In the genomic region with DNA sequence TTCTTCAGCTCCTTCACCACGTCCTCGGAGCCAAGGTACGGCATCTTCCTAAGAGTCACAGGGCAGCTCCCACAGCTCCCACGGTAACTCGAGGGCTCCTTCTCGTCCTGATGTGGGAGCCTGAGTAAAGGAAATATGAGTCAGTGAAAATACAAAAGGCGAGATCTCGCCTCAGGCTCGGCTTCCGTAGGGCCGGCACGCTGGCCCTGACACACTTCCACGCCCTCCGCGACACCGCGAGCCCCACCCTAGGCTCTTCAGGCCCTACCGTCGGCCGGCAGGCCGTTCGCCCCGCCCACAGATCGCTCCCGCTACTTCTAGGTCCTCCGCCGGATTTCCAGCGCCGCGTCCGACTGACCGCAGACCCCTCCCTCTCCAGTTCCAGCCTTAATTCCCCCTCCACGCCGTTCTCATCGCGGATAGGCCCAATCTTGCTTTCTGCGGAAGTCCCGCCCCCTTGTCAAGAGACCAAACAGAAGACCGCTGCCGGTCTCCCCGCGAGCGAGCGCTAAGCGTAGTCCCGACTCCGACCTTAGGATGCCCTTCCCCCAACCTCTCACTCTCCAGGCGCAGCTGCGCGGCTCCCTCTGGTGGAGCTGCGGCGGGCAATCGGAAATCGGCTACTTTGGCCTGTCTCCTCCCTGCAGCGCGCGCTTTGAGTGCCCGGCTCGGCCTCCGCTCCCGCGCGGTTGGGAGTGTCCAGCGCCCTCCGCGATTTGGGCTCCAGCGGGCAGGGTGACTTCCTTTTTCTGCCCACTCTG, we compare ENCODE assay signal across 8 cellular contexts. TPM values are rescaled to one million over a fixed set of nuclear protein-coding genes. Genes with fewer than 3 reads are reported as not detected.
A peak's percentile ranks its signal among the peaks of the same experiment; 100 is the strongest.
DNase-seq lines count a peak whose midpoint lies in the region; ATAC-seq, FAIRE-seq and TF ChIP-seq lines count a peak whose summit lies in the region.

A gene (minus strand): TSS at position 126 of the 761 bp plus-strand sequence. CDS start 82 bp downstream, at position 44.
A gene (plus strand): TSS at position 653 of the 761 bp plus-strand sequence. CDS start 261 bp downstream, outside the sequence.

- H3K27ac ChIP-seq in CD4-positive, CD25-positive, alpha-beta regulatory T cell (ENCODE audit: insufficient read depth, low read length, poor library complexity, severe bottlenecking): peak within 1 kb of the TSS; percentile 97
- H3K27ac ChIP-seq in HepG2 (ENCODE audit: extremely low read length, insufficient read depth, low read length): peak within 1 kb of the TSS; percentile 78

- H3K9me3 Mint-ChIP-seq in CD4-positive, CD25-positive, alpha-beta regulatory T cell: no peaks in the 10 kb centered on the region
- no peaks in the 10 kb centered on the region for H3K9me3 Mint-ChIP-seq in dendritic cell treated with granulocyte-macrophage colony-stimulating factor and Interleukin-4, amounts not matched to agents 40 ng/mL and 50 ng/mL, for 4 days

- H3K4me3 ChIP-seq in CD4-positive, CD25-positive, alpha-beta regulatory T cell (ENCODE audit: low read depth, low read length): peak within 1 kb of the TSS; percentile 97
- peak within 1 kb of the TSS; percentile 81 to 90 (median 88) for H3K4me3 ChIP-seq in HepG2 (replicated peaks in 1 of 3; ENCODE audit: insufficient read depth in 1 of 3, low read depth in 2 of 3, low read length in 3 of 3)

- peak; percentile 94 for TF ChIP-seq CTCF in HepG2 (CRISPR knock-in tag; IDR thresholded peaks at IDR 0.05)

- no peaks in the 10 kb centered on the region for H4K20me1 ChIP-seq in HepG2 (ENCODE audit: insufficient read depth, low read length)

- peak; percentile 93 to 95 for ATAC-seq in CD4-positive, CD25-positive, alpha-beta regulatory T cell (ENCODE audit: low read depth in 2 of 2)
- peak; percentile 90 for ATAC-seq in GM19395 (IDR thresholded peaks at IDR 0.05; ENCODE audit: unreplicated experiment)
- peak; percentile 86 for ATAC-seq in HG03565 (IDR thresholded peaks at IDR 0.05; ENCODE audit: unreplicated experiment)
- peak; percentile 95 for ATAC-seq in HepG2

- peak; percentile 90 for TF ChIP-seq RAD21 in HepG2 (CRISPR knock-in tag; IDR thresholded peaks at IDR 0.05)

- peak; percentile 92 for FAIRE-seq in HepG2 (lab: Jason Lieb, UNC)

- peaks cover 12 to 74% (median 49%) of the 10 kb centered on the region in 4 donors for H3K4me1 Mint-ChIP-seq in CD4-positive, CD25-positive, alpha-beta regulatory T cell
- peaks cover 60% of the 10 kb centered on the region for H3K4me1 Mint-ChIP-seq in dendritic cell treated with granulocyte-macrophage colony-stimulating factor and Interleukin-4, amounts not matched to agents 40 ng/mL and 50 ng/mL, for 4 days (ENCODE audit: low read depth)

- no peaks in the 10 kb centered on the region for H3K27me3 ChIP-seq in CD4-positive, CD25-positive, alpha-beta regulatory T cell (ENCODE audit: control insufficient read depth, insufficient read depth, low read length)
- no peaks in the 10 kb centered on the region; a peak in 1 of 5 replicates for H3K27me3 ChIP-seq in HepG2 (ENCODE audit: control insufficient read depth in 1 of 2, insufficient read depth in 2 of 2, low read length in 2 of 2)

- peak; percentile 5 to 39; a peak in 2 of 4 replicates for TF ChIP-seq EP300 in HepG2 (IDR thresholded peaks at IDR 0.05; ENCODE audit: low read depth in 2 of 2, low read length in 2 of 2)
- no peak for TF ChIP-seq EP300 in HepG2 (CRISPR knock-in tag; IDR thresholded peaks at IDR 0.05; ENCODE audit: borderline replicate concordance)

- intact Hi-C loops in dendritic cell treated with granulocyte-macrophage colony-stimulating factor and Interleukin-4, amounts not matched to agents 40 ng/mL and 50 ng/mL, for 4 days (cut with micrococcal nuclease): loop anchor here (1.0 to 5.0 kb wide), 5 partner anchors 24 to 146 kb away; a partner anchor contains a TSS
- intact Hi-C loops in HepG2 (cut with micrococcal nuclease; ENCODE audit: unreplicated experiment): loop anchor here (1.0 kb wide), 3 partner anchors 24 to 93 kb away; a partner anchor contains a TSS

- peak within 1 kb of the TSS; percentile 96 for H3K4me2 ChIP-seq in HepG2 (ENCODE audit: low read depth, low read length)

- peaks cover 32% of the 10 kb centered on the region for H3K36me3 ChIP-seq in CD4-positive, CD25-positive, alpha-beta regulatory T cell (ENCODE audit: control insufficient read depth, insufficient read depth, low read length)
- peaks cover 1 to 21% of the 10 kb centered on the region in 2 experiments for H3K36me3 ChIP-seq in HepG2 (replicated peaks in 1 of 2; ENCODE audit: control insufficient read depth in 1 of 2, insufficient read depth in 2 of 2, low read length in 2 of 2)

- no TSS peak for BruUV-seq in HepG2 (replicated peaks; lab: Mats Ljungman, UMichigan)

- H3K4me1 ChIP-seq in CD4-positive, CD25-positive, alpha-beta regulatory T cell (ENCODE audit: control insufficient read depth, insufficient read depth, low read length, poor library complexity, severe bottlenecking): peaks cover 36% of the 10 kb centered on the region
- H3K4me1 ChIP-seq in HepG2 (ENCODE audit: insufficient read depth, low read length): peaks cover 24% of the 10 kb centered on the region; the same call in 1 of the 2 replicates

- POLR2A ChIA-PET in HepG2 (lab: Yijun Ruan, JAX): interaction anchor here (0.6 to 3.5 kb wide), 5 partner anchors 25 to 145 kb away, joined by 3 to 102 read pairs (median 4); a partner anchor contains a TSS

- H3K9me3 ChIP-seq in CD4-positive, CD25-positive, alpha-beta regulatory T cell (ENCODE audit: control insufficient read depth in 2 of 2, low read length in 2 of 2): no peaks in the 10 kb centered on the region
- no peaks in the 10 kb centered on the region for H3K9me3 ChIP-seq in HepG2 (ENCODE audit: low read length)

- H2AFZ ChIP-seq in HepG2 (ENCODE audit: low read length): peak within 1 kb of the TSS; percentile 64

- peak within 1 kb of the TSS; percentile 99 to 100 (median 100) for H3K27ac Mint-ChIP-seq in CD4-positive, CD25-positive, alpha-beta regulatory T cell
- H3K27ac Mint-ChIP-seq in dendritic cell treated with granulocyte-macrophage colony-stimulating factor and Interleukin-4, amounts not matched to agents 40 ng/mL and 50 ng/mL, for 4 days: peak within 1 kb of the TSS; percentile 90

- peak within 1 kb of the TSS; percentile 94 to 100 (median 98) for H3K4me3 Mint-ChIP-seq in CD4-positive, CD25-positive, alpha-beta regulatory T cell
- H3K4me3 Mint-ChIP-seq in dendritic cell treated with granulocyte-macrophage colony-stimulating factor and Interleukin-4, amounts not matched to agents 40 ng/mL and 50 ng/mL, for 4 days: peak within 1 kb of the TSS; percentile 97

- WGBS in HepG2 (ENCODE audit: low lambda C conversion rate): 2% methylated on average over 63 of the region's 67 CpGs

- H3K9ac ChIP-seq in HepG2 (ENCODE audit: insufficient read depth, low read depth, low read length): peak within 1 kb of the TSS; percentile 89

- TF ChIP-seq POLR2A in HepG2 (IDR thresholded peaks at IDR 0.05; ENCODE audit: insufficient read depth in 1 of 2, low read depth in 2 of 2, low read length in 2 of 2): peak; percentile 76 to 77

- CTCF ChIA-PET in HepG2 (lab: Yijun Ruan, JAX; ENCODE audit: low intra/inter-chr PET ratio, low total read pairs): interaction anchor here (0.9 to 2.0 kb wide), 2 partner anchors 24 to 69 kb away, joined by 3 to 6 read pairs; a partner anchor contains a TSS

- H3K79me2 ChIP-seq in HepG2 (ENCODE audit: insufficient read depth, low read length): peaks cover 16% of the 10 kb centered on the region

- in situ Hi-C loops in HepG2 (cut with HindIII; ENCODE audit: extremely low pct_ligation_motif_present, low pct_unique_long_range_greater_than_20kb): no loop called here

- peaks cover 40% of the 10 kb centered on the region for H3K36me3 Mint-ChIP-seq in CD4-positive, CD25-positive, alpha-beta regulatory T cell
- peaks cover 60% of the 10 kb centered on the region for H3K36me3 Mint-ChIP-seq in dendritic cell treated with granulocyte-macrophage colony-stimulating factor and Interleukin-4, amounts not matched to agents 40 ng/mL and 50 ng/mL, for 4 days (ENCODE audit: low read depth)

- no peaks in the 10 kb centered on the region for H3K27me3 Mint-ChIP-seq in CD4-positive, CD25-positive, alpha-beta regulatory T cell
- H3K27me3 Mint-ChIP-seq in dendritic cell treated with granulocyte-macrophage colony-stimulating factor and Interleukin-4, amounts not matched to agents 40 ng/mL and 50 ng/mL, for 4 days: no peaks in the 10 kb centered on the region

- peak; percentile 97 to 100 (median 97) for DNase-seq in CD4-positive, CD25-positive, alpha-beta regulatory T cell
- DNase-seq in NCI-H748 treated with DMSO at 0.1 percent for 48 hours (lab: John Stamatoyannopoulos, UW) (peak; percentile 97), HepG2 (ENCODE audit: low spot score) (peak; percentile 99)
- peak; percentile 85 to 97 for DNase-seq in activated CD4-positive, alpha-beta T cell treated with anti-CD3 and anti-CD28 coated beads, Interleukin-2, amount 50 U/mL, for 24 hours (ENCODE audit: low read depth in 1 of 2, low spot score in 1 of 2)
- peak; percentile 94 for DNase-seq in stimulated activated CD4-positive, alpha-beta T cell treated with anti-CD3 and anti-CD28 coated beads, Interleukin-4, amount 100 ng/mL, for 1 hour

RNA-seq across cellular contexts. Expression of the first gene that starts in this region (rescaled TPM):
- 53.6 TPM for total RNA-seq in CD4-positive, CD25-positive, alpha-beta regulatory T cell
- 10 to 100 TPM; 12.9 to 16.1 (median 14.5) TPM for polyA plus RNA-seq in CD4-positive, CD25-positive, alpha-beta regulatory T cell
- total RNA-seq in HepG2 (2016; rRNA removed; fragmentation: Illumina TruSeq; extraction: Trizol): 9.7 and 12.0 TPM in 2 replicates
- 2.7 and 3.8 TPM in 2 replicates for total RNA-seq in HepG2 (2016; cell fraction: cytosol; rRNA removed; fragmentation: Illumina TruSeq; extraction: Trizol; ENCODE audit: low read depth)
- 11.0 TPM in 2 replicates for total RNA-seq in HepG2 (2016; cell fraction: insoluble cytoplasmic fraction; rRNA removed; fragmentation: Illumina TruSeq; extraction: Trizol)
- 3.2 and 4.5 TPM in 2 replicates for total RNA-seq in HepG2 (2016; cell fraction: membrane; rRNA removed; fragmentation: Illumina TruSeq; extraction: Trizol)
- 9.5 and 10.7 TPM in 2 replicates for total RNA-seq in HepG2 (2016; cell fraction: nucleus; rRNA removed; fragmentation: Illumina TruSeq; extraction: Trizol)
- 7.7 and 8.5 TPM in 2 replicates for polyA plus RNA-seq in HepG2 (2011; rRNA removed)
- polyA plus RNA-seq in HepG2 (2011; cell fraction: cytosol; rRNA removed): 3.2 and 3.9 TPM in 2 replicates
- polyA plus RNA-seq in HepG2 (2011; cell fraction: nucleus; rRNA removed): 19.9 and 25.7 TPM in 2 replicates
- polyA plus RNA-seq in HepG2 (2012): 5.9 and 7.4 TPM in 2 replicates
- polyA plus RNA-seq in HepG2 (2016; cell fraction: cytosol; fragmentation: Illumina TruSeq; extraction: Trizol; ENCODE audit: low read depth): 0.76 and 0.99 TPM in 2 replicates
- polyA plus RNA-seq in HepG2 (2016; cell fraction: insoluble cytoplasmic fraction; fragmentation: Illumina TruSeq; extraction: Trizol; ENCODE audit: low read depth): 7.3 and 8.2 TPM in 2 replicates
- 1.7 and 1.8 TPM in 2 replicates for polyA plus RNA-seq in HepG2 (2016; cell fraction: membrane; fragmentation: Illumina TruSeq; extraction: Trizol; ENCODE audit: low read depth)
- polyA plus RNA-seq in HepG2 (2016; cell fraction: nucleus; fragmentation: Illumina TruSeq; extraction: Trizol; ENCODE audit: insufficient read depth, low read depth): 25.9 and 26.7 TPM in 2 replicates
- polyA minus RNA-seq in HepG2 (2011; rRNA and poly(A)+ RNA removed; ENCODE audit: low replicate concordance): 6.5 and 29.5 TPM in 2 replicates
- 4.1 and 4.3 TPM in 2 replicates for polyA minus RNA-seq in HepG2 (2011; cell fraction: cytosol; rRNA and poly(A)+ RNA removed)
- 33.3 and 38.8 TPM in 2 replicates for polyA minus RNA-seq in HepG2 (2011; cell fraction: nucleus; rRNA and poly(A)+ RNA removed)

RNA-seq across cellular contexts. Expression of the second gene that starts in this region (rescaled TPM):
- total RNA-seq in CD4-positive, CD25-positive, alpha-beta regulatory T cell: 7.0 TPM
- 1 to 10 TPM; 2.2 to 6.6 (median 4.7) TPM for polyA plus RNA-seq in CD4-positive, CD25-positive, alpha-beta regulatory T cell
- total RNA-seq in HepG2 (2016; rRNA removed; fragmentation: Illumina TruSeq; extraction: Trizol): 8.0 and 11.5 TPM in 2 replicates
- 1.3 and 1.4 TPM in 2 replicates for total RNA-seq in HepG2 (2016; cell fraction: cytosol; rRNA removed; fragmentation: Illumina TruSeq; extraction: Trizol; ENCODE audit: low read depth)
- 7.3 and 9.5 TPM in 2 replicates for total RNA-seq in HepG2 (2016; cell fraction: insoluble cytoplasmic fraction; rRNA removed; fragmentation: Illumina TruSeq; extraction: Trizol)
- 5.6 and 5.7 TPM in 2 replicates for total RNA-seq in HepG2 (2016; cell fraction: membrane; rRNA removed; fragmentation: Illumina TruSeq; extraction: Trizol)
- total RNA-seq in HepG2 (2016; cell fraction: nucleus; rRNA removed; fragmentation: Illumina TruSeq; extraction: Trizol): 3.4 and 4.6 TPM in 2 replicates
- 2.3 and 2.7 TPM in 2 replicates for polyA plus RNA-seq in HepG2 (2011; rRNA removed)
- 2.3 and 2.9 TPM in 2 replicates for polyA plus RNA-seq in HepG2 (2011; cell fraction: cytosol; rRNA removed)
- polyA plus RNA-seq in HepG2 (2011; cell fraction: nucleus; rRNA removed): 1.4 and 1.5 TPM in 2 replicates
- polyA plus RNA-seq in HepG2 (2012): 4.4 and 6.4 TPM in 2 replicates
- polyA plus RNA-seq in HepG2 (2016; cell fraction: cytosol; fragmentation: Illumina TruSeq; extraction: Trizol; ENCODE audit: low read depth): 1.1 and 1.4 TPM in 2 replicates
- polyA plus RNA-seq in HepG2 (2016; cell fraction: insoluble cytoplasmic fraction; fragmentation: Illumina TruSeq; extraction: Trizol; ENCODE audit: low read depth): 12.5 and 13.5 TPM in 2 replicates
- polyA plus RNA-seq in HepG2 (2016; cell fraction: membrane; fragmentation: Illumina TruSeq; extraction: Trizol; ENCODE audit: low read depth): 3.2 and 5.2 TPM in 2 replicates
- 6.1 and 6.6 TPM in 2 replicates for polyA plus RNA-seq in HepG2 (2016; cell fraction: nucleus; fragmentation: Illumina TruSeq; extraction: Trizol; ENCODE audit: insufficient read depth, low read depth)
- polyA minus RNA-seq in HepG2 (2011; rRNA and poly(A)+ RNA removed; ENCODE audit: low replicate concordance): 5.8 and 20.0 TPM in 2 replicates
- polyA minus RNA-seq in HepG2 (2011; cell fraction: cytosol; rRNA and poly(A)+ RNA removed): 2.1 and 2.3 TPM in 2 replicates
- 1.4 and 1.7 TPM in 2 replicates for polyA minus RNA-seq in HepG2 (2011; cell fraction: nucleus; rRNA and poly(A)+ RNA removed)

Comparison
In these comparisons a context has a peak if more than half of its experiments do, and no peak if none do; other contexts are left out.
1. Peak in every context shown above with its lines: DNase-seq, ATAC-seq, H3K4me3 ChIP-seq and H3K27ac ChIP-seq.